12 cellular contexts compared by ENCODE assay signal in genomic region chr9:972512-973294, GRCh38. TPM values are rescaled to one million over a fixed set of nuclear protein-coding genes. Genes with fewer than 3 reads are reported as not detected.
DNase-seq lines count a peak whose midpoint lies in the region; ATAC-seq, FAIRE-seq and TF ChIP-seq lines count a peak whose summit lies in the region.
"Had no signal": no experiment of that assay in that cellular context is flagged by ENCODE, and none has a peak within 500 bp of the region (broad histone marks: within the 10 kb centered on the region; RNA-seq: fewer than 3 reads in every experiment).

No MANE protein-coding gene starts in this region.

- H3K9me3 ChIP-seq in keratinocyte (ENCODE audit: control insufficient read depth, low read depth, low read length), result peaks cover 3% of the 10 kb centered on the region
- H3K9me3 ChIP-seq in sigmoid colon, result no peaks in the 10 kb centered on the region

- H3K27me3 ChIP-seq in H7 (ENCODE audit: control insufficient read depth, insufficient read depth, low read length) (peaks cover 98% of the 10 kb centered on the region), keratinocyte (ENCODE audit: control insufficient read depth, extremely low read depth, insufficient read depth, low read length) (peaks cover 99% of the 10 kb centered on the region), sigmoid colon (peaks cover 82 to 100% (median 100%) of the 10 kb centered on the region in 3 donors)

- no peak for FAIRE-seq in keratinocyte (lab: Jason Lieb, UNC)
- FAIRE-seq: H54 had no signal

- H3K9me3 Mint-ChIP-seq in activated naive CD8-positive, alpha-beta T cell treated with anti-CD3 and anti-CD28 coated beads, Interleukin-2, amount 50 U/mL, for 24 hours, result no peaks in the 10 kb centered on the region

- no peak overlapping the region for H3K9ac ChIP-seq in keratinocyte (ENCODE audit: control insufficient read depth, extremely low read depth, insufficient read depth, low read length)

- H3K4me2 ChIP-seq in keratinocyte (ENCODE audit: control insufficient read depth, extremely low read depth, insufficient read depth, low read depth, low read length), result peak overlapping the region; percentile 60

- H3K79me2 ChIP-seq in keratinocyte (ENCODE audit: control insufficient read depth, insufficient read depth, low read length), result no peaks in the 10 kb centered on the region

- no peak for TF ChIP-seq EP300 in sigmoid colon (IDR thresholded peaks at IDR 0.05)

- peaks cover 76% of the 10 kb centered on the region for H3K27me3 Mint-ChIP-seq in activated naive CD8-positive, alpha-beta T cell treated with anti-CD3 and anti-CD28 coated beads, Interleukin-2, amount 50 U/mL, for 24 hours

- H3K4me3 ChIP-seq in H7 (ENCODE audit: insufficient read depth, low read depth, low read length), result peak overlapping the region; percentile 48
- H3K4me3 ChIP-seq in keratinocyte (ENCODE audit: control insufficient read depth in 2 of 3, extremely low read depth in 1 of 3, insufficient read depth in 2 of 3, low read depth in 1 of 3, low read length in 3 of 3), result peak overlapping the region in 1 of 3 experiments; percentile 62
- peak overlapping the region in 3 of 4 donors; percentile 34 to 41 (median 39) for H3K4me3 ChIP-seq in sigmoid colon

- intact Hi-C loops in sigmoid colon (cut with DNase I), result no loop called here

- peaks cover 25% of the 10 kb centered on the region for H3K4me1 Mint-ChIP-seq in activated naive CD8-positive, alpha-beta T cell treated with anti-CD3 and anti-CD28 coated beads, Interleukin-2, amount 50 U/mL, for 24 hours

- no peak overlapping the region for H2AFZ ChIP-seq in keratinocyte (ENCODE audit: control insufficient read depth, low read length)

- TF ChIP-seq CTCF in keratinocyte (optimal IDR thresholded peaks at IDR 0.05 in 1 of 3, IDR thresholded peaks at IDR 0.05 in 1 of 3, conservative IDR thresholded peaks at IDR 0.05 in 1 of 3; ENCODE audit: extremely low read depth in 1 of 3, insufficient read depth in 2 of 3, low read length in 3 of 3), result no peak
- TF ChIP-seq CTCF in sigmoid colon (IDR thresholded peaks at IDR 0.05), result no peak

- 5 to 6% methylated on average over 68 of the region's 68 CpGs for WGBS in sigmoid colon, 2 donors

- H3K36me3 Mint-ChIP-seq in activated naive CD8-positive, alpha-beta T cell treated with anti-CD3 and anti-CD28 coated beads, Interleukin-2, amount 50 U/mL, for 24 hours (ENCODE audit: low read depth), result no peaks in the 10 kb centered on the region

- peak; percentile 26 for ATAC-seq in activated naive CD8-positive, alpha-beta T cell treated with anti-CD3 and anti-CD28 coated beads, Interleukin-2, amount 50 U/mL, for 24 hours
- no peak for ATAC-seq in GM18520 (IDR thresholded peaks at IDR 0.05; ENCODE audit: unreplicated experiment)

- H3K27ac Mint-ChIP-seq in activated naive CD8-positive, alpha-beta T cell treated with anti-CD3 and anti-CD28 coated beads, Interleukin-2, amount 50 U/mL, for 24 hours, result no peak overlapping the region

- H4K20me1 ChIP-seq in keratinocyte (ENCODE audit: control insufficient read depth, extremely low read depth, insufficient read depth, low read length), result no peaks in the 10 kb centered on the region

- H3K27ac ChIP-seq in keratinocyte (ENCODE audit: control insufficient read depth, insufficient read depth, low read length), result no peak overlapping the region
- no peak overlapping the region for H3K27ac ChIP-seq in sigmoid colon

- H3K36me3 ChIP-seq in H7 (replicated peaks; ENCODE audit: control insufficient read depth, insufficient read depth, low read length) (no peaks in the 10 kb centered on the region), keratinocyte (ENCODE audit: control insufficient read depth in 2 of 2, extremely low read depth in 1 of 2, insufficient read depth in 2 of 2, low read length in 2 of 2) (no peaks in the 10 kb centered on the region), sigmoid colon (no peaks in the 10 kb centered on the region)

- H3K9me1 ChIP-seq in keratinocyte (ENCODE audit: control insufficient read depth, extremely low read depth, insufficient read depth, low read length), result no peaks in the 10 kb centered on the region

- H3K4me1 ChIP-seq in keratinocyte (ENCODE audit: control insufficient read depth, extremely low read depth, insufficient read depth, low read length), result no peaks in the 10 kb centered on the region
- H3K4me1 ChIP-seq in sigmoid colon, result peaks cover 0 to 58% (median 54%) of the 10 kb centered on the region in 4 donors

- H3K4me3 Mint-ChIP-seq in activated naive CD8-positive, alpha-beta T cell treated with anti-CD3 and anti-CD28 coated beads, Interleukin-2, amount 50 U/mL, for 24 hours, result peak overlapping the region; percentile 36

- DNase-seq in H7 (peak; percentile 75), keratinocyte (ENCODE audit: low read depth, low spot score) (no peak), sigmoid colon (no peak), HCEC 1CT (no peak), activated gamma-delta T cell (lab: John Stamatoyannopoulos, UW) (no peak), COLO829 (ENCODE audit: low spot score) (no peak)
- no peak for DNase-seq in activated naive CD8-positive, alpha-beta T cell treated with anti-CD3 and anti-CD28 coated beads, Interleukin-2, amount 50 U/mL, for 24 hours
- DNase-seq: NCI-H2107; stimulated activated CD4-positive, alpha-beta T cell treated with anti-CD3 and anti-CD28 coated beads, Interleukin-2, amount 100 ng/mL, for 48 hours had no signal

- dilution Hi-C loops in keratinocyte (cut with MboI; ENCODE audit: extremely low pct_ligation_motif_present, low sequenced_read_pairs), result no loop called here

- TF ChIP-seq POLR2A in sigmoid colon (IDR thresholded peaks at IDR 0.05), result no peak

RNA-seq across cellular contexts. Expression of gene DMRT3, which starts 3.8 kb away (rescaled TPM):
- total RNA-seq in H7 (2014; rRNA removed; shearing (Covaris generic)), result not detected in 2 replicates
- polyA plus RNA-seq in keratinocyte (not detected in 3 replicates), sigmoid colon (not detected)
- not detected for polyA plus RNA-seq in keratinocyte (2011; ENCODE audit: low read depth)
- not detected in 2 replicates for polyA plus RNA-seq in keratinocyte (2011; cell fraction: cytosol; rRNA removed)
- polyA plus RNA-seq in keratinocyte (2011; cell fraction: nucleus; rRNA removed), result not detected in 2 replicates
- not detected in 2 replicates for polyA plus RNA-seq in keratinocyte (2012; ENCODE audit: low replicate concordance)
- not detected in 3 replicates for polyA minus RNA-seq in keratinocyte
- not detected for polyA minus RNA-seq in keratinocyte (2011; cell fraction: cytosol; rRNA and poly(A)+ RNA removed)
- polyA minus RNA-seq in keratinocyte (2011; cell fraction: nucleus; rRNA and poly(A)+ RNA removed), result not detected in 2 replicates
- not detected for total RNA-seq in sigmoid colon
- total RNA-seq: dermis microvascular lymphatic vessel endothelial cell had no signal
